1 cellular context compared by ENCODE assay signal in the genomic region with DNA sequence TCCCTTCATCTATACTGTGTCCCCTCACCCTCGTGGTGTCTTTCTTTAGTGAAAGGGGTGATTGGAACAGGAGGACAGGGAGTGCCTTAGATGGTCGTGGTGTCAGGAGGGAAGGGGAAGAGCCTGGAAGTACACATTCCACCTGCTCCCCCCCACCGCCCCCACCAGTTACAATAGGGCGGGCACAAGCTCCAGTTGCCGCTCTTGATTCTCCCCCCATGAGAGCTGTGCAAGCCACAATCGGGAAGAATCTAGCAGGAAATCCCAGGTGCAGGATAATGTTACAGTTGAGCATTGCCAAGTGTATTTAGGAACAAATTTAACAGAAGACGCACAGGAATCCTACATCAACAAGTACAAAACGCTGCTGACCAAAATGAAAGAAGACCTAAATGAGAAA.
TF ChIP-seq lines count a peak whose summit lies in the region.

No MANE protein-coding gene starts in this region.

TF ChIP-seq in GM23338, 12 proteins besides CTCF, POLR2A, EP300 and RAD21 (continued from another document):
- TF ChIP-seq ETS1 (IDR thresholded peaks at IDR 0.05): no peak
- TF ChIP-seq CREB1 (CRISPR knock-in tag; IDR thresholded peaks at IDR 0.05; ENCODE audit: low read depth): no peak
